Comparison of ENCODE assay signal across 16 cellular contexts in the genomic region with DNA sequence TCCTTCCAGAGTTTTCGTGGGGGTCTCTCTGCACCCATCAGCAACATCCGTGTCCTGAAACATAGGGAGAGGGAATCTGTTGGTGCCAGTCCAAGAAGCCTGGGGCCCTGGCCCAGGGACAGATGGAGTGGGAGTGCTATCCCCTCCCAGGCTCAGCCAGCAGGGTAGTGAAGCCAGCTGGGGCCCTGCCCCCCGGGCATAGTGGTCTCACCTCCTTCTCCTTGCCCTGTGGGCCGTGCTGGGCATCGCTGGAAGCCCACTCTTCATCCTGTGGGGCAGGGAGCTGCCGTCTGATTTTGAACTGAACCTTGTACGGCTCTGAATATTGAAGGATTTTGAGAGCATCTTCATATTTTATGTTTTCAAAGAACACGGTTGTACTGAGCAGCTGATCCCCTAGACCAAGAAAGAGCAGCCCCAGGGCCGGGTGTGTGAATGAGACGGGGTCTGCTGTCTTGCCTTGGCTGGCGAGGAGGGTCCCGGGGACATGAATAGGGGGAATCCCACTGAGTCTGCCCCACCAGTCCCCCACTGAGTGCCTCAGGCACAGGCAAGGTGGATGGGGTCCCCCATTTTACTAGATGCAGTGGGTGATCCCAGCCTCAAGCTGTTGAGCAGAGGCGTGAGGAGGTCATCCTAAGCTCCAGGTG. TPM values are rescaled to one million over a fixed set of nuclear protein-coding genes. Genes with fewer than 3 reads are reported as not detected.
DNase-seq lines count a peak whose midpoint lies in the region; ATAC-seq and TF ChIP-seq lines count a peak whose summit lies in the region.
"Had no signal": no experiment of that assay in that cellular context is flagged by ENCODE, and none has a peak within 500 bp of the region (broad histone marks: within the 10 kb centered on the region; RNA-seq: fewer than 3 reads in every experiment).

No MANE protein-coding gene starts in this region.

- no peak overlapping the region for H3K4me3 Mint-ChIP-seq in CD14-positive monocyte
- H3K4me3 Mint-ChIP-seq: CD8-positive, alpha-beta memory T cell; H9 had no signal

- peaks cover 7 to 10% (median 8%) of the 10 kb centered on the region in 3 donors for H3K27me3 Mint-ChIP-seq in CD14-positive monocyte (ENCODE audit: low read depth in 3 of 3)

- ATAC-seq in esophagus mucosa: peak; percentile 7

- H3K27ac Mint-ChIP-seq in CD14-positive monocyte: no peak overlapping the region

- intact Hi-C loops in CD14-positive monocyte (cut with micrococcal nuclease): no loop called here
- intact Hi-C loops in posterior vena cava (cut with DNase I): no loop called here

- peaks cover 0 to 2% (median 0%) of the 10 kb centered on the region in 7 donors for H3K9me3 Mint-ChIP-seq in CD14-positive monocyte
- H3K9me3 Mint-ChIP-seq: CD8-positive, alpha-beta memory T cell had no signal

- peak; percentile 3 for DNase-seq in AG08396 (ENCODE audit: low spot score)
- peak; percentile 37 for DNase-seq in CD14-positive monocyte (ENCODE audit: low spot score)
- DNase-seq in posterior vena cava (ENCODE audit: low spot score): peak; percentile 68
- no peak for DNase-seq in kidney glomerular epithelial cell (lab: John Stamatoyannopoulos, UW)
- no peak for DNase-seq in activated CD4-positive, alpha-beta T cell treated with anti-CD3 and anti-CD28 coated beads for 1 hour
- DNase-seq in HPDE6-E6E7 (ENCODE audit: extremely low spot score): no peak
- DNase-seq: Caco-2; CD8-positive, alpha-beta memory T cell; DMS79; EL; GDM1; GOT3; H9; IMR-90 had no signal

- peaks cover 5% of the 10 kb centered on the region for H3K4me1 Mint-ChIP-seq in CD14-positive monocyte
- H3K4me1 Mint-ChIP-seq: CD8-positive, alpha-beta memory T cell; H9 had no signal

- TF ChIP-seq CTCF in CD14-positive monocyte (IDR thresholded peaks at IDR 0.05): no peak

- H3K36me3 Mint-ChIP-seq in CD14-positive monocyte: no peaks in the 10 kb centered on the region
- H3K36me3 Mint-ChIP-seq: CD8-positive, alpha-beta memory T cell had no signal

RNA-seq across cellular contexts. Expression of a gene that starts 23.3 kb away (rescaled TPM):
- polyA plus RNA-seq in CD14-positive monocyte: under 1 TPM in 1 of 2 donors, not detected in 1; 0.01 TPM
- 184 TPM for total RNA-seq in esophagus mucosa
- total RNA-seq in posterior vena cava: 100 to 1,000 TPM; 242 to 274 TPM
- polyA plus RNA-seq: CD8-positive, alpha-beta memory T cell had no signal

RNA-seq across cellular contexts. Expression of a gene that starts 30.2 kb away (rescaled TPM):
- polyA plus RNA-seq in CD14-positive monocyte: 10 to 100 TPM; 15.1 to 15.5 TPM
- total RNA-seq in esophagus mucosa (0.80 TPM), posterior vena cava (under 1 TPM in 1 of 2 donors, not detected in 1; 0.24 TPM)
- total RNA-seq: Caco-2, H9, HT-29, IMR-90 had no signal
- polyA plus RNA-seq: CD8-positive, alpha-beta memory T cell had no signal

RNA-seq across cellular contexts. Expression of a gene that starts 30.7 kb away (rescaled TPM):
- under 1 TPM; 0.62 to 0.76 TPM for polyA plus RNA-seq in CD14-positive monocyte
- total RNA-seq in esophagus mucosa (8.2 TPM), posterior vena cava (1 to 10 TPM; 4.7 to 5.6 TPM)

Comparison
In these comparisons a context has a peak if more than half of its experiments do, and no peak if none do; other contexts are left out.
1. DNase-seq: peak in AG08396 (single experiment), CD14-positive monocyte (single experiment) and posterior vena cava (single experiment); none in kidney glomerular epithelial cell (single experiment), activated CD4-positive, alpha-beta T cell treated with anti-CD3 and anti-CD28 coated beads for 1 hour (single experiment) and HPDE6-E6E7 (single experiment).